1 cellular context compared by ENCODE assay signal in genomic region chr4:75514131-75514948, GRCh38.
TF ChIP-seq lines count a peak whose summit lies in the region.

RCHY1 (minus strand) TSS chr4:75514403; CDS start chr4:75514286, 117 bp downstream.
THAP6 (plus strand) TSS chr4:75514473; CDS start chr4:75515453, 980 bp downstream.

TF ChIP-seq in HepG2, 621 proteins besides CTCF, POLR2A, EP300 and RAD21 (continued from another document and continues in another):
- TF ChIP-seq, protein P1, sequence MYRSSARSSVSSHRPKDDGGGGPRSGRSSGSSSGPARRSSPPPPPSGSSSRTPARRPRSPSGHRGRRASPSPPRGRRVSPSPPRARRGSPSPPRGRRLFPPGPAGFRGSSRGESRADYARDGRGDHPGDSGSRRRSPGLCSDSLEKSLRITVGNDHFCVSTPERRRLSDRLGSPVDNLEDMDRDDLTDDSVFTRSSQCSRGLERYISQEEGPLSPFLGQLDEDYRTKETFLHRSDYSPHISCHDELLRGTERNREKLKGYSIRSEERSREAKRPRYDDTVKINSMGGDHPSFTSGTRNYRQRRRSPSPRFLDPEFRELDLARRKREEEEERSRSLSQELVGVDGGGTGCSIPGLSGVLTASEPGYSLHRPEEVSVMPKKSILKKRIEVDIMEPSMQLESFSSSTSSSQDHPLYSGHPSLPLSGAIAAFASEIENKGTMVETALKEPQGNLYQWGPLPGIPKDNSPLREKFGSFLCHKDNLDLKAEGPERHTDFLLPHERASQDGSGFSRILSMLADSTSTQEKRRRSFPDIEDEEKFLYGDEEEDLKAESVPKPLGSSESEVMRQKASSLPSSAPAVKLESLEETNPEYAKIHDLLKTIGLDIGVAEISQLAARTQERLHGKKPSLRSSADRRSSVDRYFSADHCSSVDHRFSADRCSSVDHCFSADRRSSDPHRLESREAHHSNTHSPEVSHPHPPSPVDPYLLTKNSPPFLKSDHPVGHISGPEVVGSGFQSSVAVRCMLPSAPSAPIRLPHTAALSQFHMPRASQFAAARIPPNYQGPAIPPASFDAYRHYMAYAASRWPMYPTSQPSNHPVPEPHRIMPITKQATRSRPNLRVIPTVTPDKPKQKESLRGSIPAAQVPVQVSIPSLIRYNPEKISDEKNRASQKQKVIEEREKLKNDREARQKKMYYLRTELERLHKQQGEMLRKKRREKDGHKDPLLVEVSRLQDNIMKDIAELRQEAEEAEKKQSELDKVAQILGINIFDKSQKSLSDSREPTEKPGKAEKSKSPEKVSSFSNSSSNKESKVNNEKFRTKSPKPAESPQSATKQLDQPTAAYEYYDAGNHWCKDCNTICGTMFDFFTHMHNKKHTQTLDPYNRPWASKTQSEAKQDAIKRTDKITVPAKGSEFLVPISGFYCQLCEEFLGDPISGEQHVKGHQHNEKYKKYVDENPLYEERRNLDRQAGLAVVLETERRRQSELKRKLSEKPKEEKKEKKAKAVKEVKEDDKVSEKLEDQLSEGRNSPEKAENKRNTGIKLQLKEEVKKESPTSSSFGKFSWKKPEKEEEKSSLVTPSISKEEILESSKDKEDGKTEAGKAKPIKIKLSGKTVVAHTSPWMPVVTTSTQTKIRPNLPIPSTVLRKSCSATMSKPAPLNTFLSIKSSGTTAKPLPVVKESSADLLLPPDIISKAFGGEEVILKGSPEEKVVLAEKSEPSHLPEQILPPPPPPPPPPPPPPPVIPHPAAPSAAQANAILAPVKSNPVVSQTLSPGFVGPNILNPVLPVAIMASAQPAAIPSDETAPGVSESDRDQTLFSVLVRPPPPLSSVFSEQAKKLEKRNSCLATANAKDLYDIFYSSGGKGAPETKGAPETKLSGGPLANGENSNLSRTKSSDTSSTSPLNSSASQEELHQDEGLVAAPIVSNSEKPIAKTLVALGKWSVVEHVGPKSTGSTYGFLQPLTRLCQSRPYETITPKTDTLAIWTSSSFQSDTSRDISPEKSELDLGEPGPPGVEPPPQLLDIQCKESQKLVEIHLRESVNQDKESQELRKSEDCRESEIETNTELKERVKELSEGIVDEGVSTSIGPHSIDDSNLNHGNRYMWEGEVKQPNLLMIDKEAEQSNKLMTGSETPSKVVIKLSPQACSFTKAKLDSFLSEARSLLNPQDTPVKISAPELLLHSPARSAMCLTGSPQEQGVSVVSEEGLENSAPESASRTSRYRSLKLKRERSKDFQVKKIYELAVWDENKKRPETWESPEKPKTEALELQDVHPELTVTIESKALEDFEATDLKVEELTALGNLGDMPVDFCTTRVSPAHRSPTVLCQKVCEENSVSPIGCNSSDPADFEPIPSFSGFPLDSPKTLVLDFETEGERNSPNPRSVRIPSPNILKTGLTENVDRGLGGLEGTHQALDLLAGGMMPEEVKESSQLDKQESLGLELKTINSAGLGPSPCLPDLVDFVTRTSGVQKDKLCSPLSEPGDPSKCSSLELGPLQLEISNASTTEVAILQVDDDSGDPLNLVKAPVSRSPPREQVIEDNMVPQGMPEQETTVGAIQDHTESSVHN (CRISPR knock-in tag; IDR thresholded peaks at IDR 0.05), result no peak
- TF ChIP-seq ARNTL (CRISPR knock-in tag; IDR thresholded peaks at IDR 0.05) (peak; percentile 81), GABPB1 (CRISPR knock-in tag; IDR thresholded peaks at IDR 0.05) (peak; percentile 99), ZNF598 (CRISPR knock-in tag; IDR thresholded peaks at IDR 0.05; ENCODE audit: borderline replicate concordance) (peak; percentile 75; the same call in 1 of the 2 replicates), ZSCAN21 (CRISPR knock-in tag; IDR thresholded peaks at IDR 0.05; ENCODE audit: borderline replicate concordance) (peak; percentile 75; the same call in 1 of the 2 replicates), ZNF280D (CRISPR knock-in tag; IDR thresholded peaks at IDR 0.05) (peak; percentile 63; the same call in 1 of the 2 replicates), RFX1 (IDR thresholded peaks at IDR 0.05) (no peak), ZNF577 (CRISPR knock-in tag; IDR thresholded peaks at IDR 0.05; ENCODE audit: borderline replicate concordance, low read depth) (no peak), KAT7 (CRISPR knock-in tag; IDR thresholded peaks at IDR 0.05; ENCODE audit: borderline replicate concordance) (peak; percentile 94), MTERF4 (CRISPR knock-in tag; IDR thresholded peaks at IDR 0.05) (no peak), USF2 (IDR thresholded peaks at IDR 0.05; ENCODE audit: low read depth, low read length) (peak; percentile 88), USF2 (CRISPR knock-in tag; IDR thresholded peaks at IDR 0.05; ENCODE audit: borderline replicate concordance) (peak; percentile 97), NFE2L1 (CRISPR knock-in tag; IDR thresholded peaks at IDR 0.05; ENCODE audit: borderline replicate concordance) (no peak), PAF1 (CRISPR knock-in tag; IDR thresholded peaks at IDR 0.05) (no peak), ZBTB3 (CRISPR knock-in tag; IDR thresholded peaks at IDR 0.05; ENCODE audit: borderline replicate concordance, low read depth) (no peak), SRY (CRISPR knock-in tag; IDR thresholded peaks at IDR 0.05) (peak; percentile 75), STAT5B (CRISPR knock-in tag; IDR thresholded peaks at IDR 0.05) (no peak), ZNF501 (CRISPR knock-in tag; IDR thresholded peaks at IDR 0.05) (peak; percentile 89), AGO1 (IDR thresholded peaks at IDR 0.05; ENCODE audit: low read depth, low read length, poor library complexity, severe bottlenecking) (peak; percentile 88), CREB3 (CRISPR knock-in tag; IDR thresholded peaks at IDR 0.05) (no peak), ZSCAN9 (CRISPR knock-in tag; IDR thresholded peaks at IDR 0.05; ENCODE audit: borderline replicate concordance) (peak; percentile 87), KIAA2018 (CRISPR knock-in tag; IDR thresholded peaks at IDR 0.05; ENCODE audit: borderline replicate concordance) (no peak), CBX5 (CRISPR knock-in tag; IDR thresholded peaks at IDR 0.05; ENCODE audit: borderline replicate concordance) (peak; percentile 64; the same call in 1 of the 2 replicates)
- TF ChIP-seq, protein P2, sequence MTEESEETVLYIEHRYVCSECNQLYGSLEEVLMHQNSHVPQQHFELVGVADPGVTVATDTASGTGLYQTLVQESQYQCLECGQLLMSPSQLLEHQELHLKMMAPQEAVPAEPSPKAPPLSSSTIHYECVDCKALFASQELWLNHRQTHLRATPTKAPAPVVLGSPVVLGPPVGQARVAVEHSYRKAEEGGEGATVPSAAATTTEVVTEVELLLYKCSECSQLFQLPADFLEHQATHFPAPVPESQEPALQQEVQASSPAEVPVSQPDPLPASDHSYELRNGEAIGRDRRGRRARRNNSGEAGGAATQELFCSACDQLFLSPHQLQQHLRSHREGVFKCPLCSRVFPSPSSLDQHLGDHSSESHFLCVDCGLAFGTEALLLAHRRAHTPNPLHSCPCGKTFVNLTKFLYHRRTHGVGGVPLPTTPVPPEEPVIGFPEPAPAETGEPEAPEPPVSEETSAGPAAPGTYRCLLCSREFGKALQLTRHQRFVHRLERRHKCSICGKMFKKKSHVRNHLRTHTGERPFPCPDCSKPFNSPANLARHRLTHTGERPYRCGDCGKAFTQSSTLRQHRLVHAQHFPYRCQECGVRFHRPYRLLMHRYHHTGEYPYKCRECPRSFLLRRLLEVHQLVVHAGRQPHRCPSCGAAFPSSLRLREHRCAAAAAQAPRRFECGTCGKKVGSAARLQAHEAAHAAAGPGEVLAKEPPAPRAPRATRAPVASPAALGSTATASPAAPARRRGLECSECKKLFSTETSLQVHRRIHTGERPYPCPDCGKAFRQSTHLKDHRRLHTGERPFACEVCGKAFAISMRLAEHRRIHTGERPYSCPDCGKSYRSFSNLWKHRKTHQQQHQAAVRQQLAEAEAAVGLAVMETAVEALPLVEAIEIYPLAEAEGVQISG (CRISPR knock-in tag; IDR thresholded peaks at IDR 0.05), result peak; percentile 99
